ENCODE assay signal across 8 cellular contexts in the genomic region with DNA sequence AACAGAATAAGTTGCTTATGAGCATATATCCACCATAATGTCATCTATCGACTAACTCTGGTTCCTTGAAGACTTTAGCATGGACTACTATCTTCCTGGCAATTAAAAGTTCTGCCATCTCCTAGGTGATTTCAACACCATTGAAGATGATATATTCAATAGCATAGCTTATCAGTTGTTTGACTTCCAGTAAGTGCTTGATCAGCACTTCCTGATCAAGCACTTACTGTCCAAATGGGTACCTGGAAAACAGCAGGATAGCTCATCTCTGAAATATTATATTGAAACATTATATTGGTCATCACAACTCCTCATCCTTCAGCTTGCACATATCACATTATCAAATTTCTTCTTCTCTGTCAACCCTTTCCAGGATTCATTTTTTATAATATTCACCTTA.
"Had no signal": no experiment of that assay in that cellular context is flagged by ENCODE, and none has a peak within 500 bp of the region (broad histone marks: within the 10 kb centered on the region; RNA-seq: fewer than 3 reads in every experiment).

No MANE protein-coding gene starts in this region.

- H3K27ac ChIP-seq: GM23248, HL-60 had no signal

- H3K4me3 ChIP-seq: GM23248, HAP-1 had no signal

- H3K36me3 ChIP-seq: HAP-1 had no signal

- H2AFZ ChIP-seq: GM23248 had no signal

- DNase-seq: GM23248, GOT3, H7, HFFc6, KG1 had no signal

- ATAC-seq: HCT116 had no signal

- H3K9ac ChIP-seq: GM23248 had no signal
